Comparison of ENCODE assay signal across 1 cellular context in the genomic region with DNA sequence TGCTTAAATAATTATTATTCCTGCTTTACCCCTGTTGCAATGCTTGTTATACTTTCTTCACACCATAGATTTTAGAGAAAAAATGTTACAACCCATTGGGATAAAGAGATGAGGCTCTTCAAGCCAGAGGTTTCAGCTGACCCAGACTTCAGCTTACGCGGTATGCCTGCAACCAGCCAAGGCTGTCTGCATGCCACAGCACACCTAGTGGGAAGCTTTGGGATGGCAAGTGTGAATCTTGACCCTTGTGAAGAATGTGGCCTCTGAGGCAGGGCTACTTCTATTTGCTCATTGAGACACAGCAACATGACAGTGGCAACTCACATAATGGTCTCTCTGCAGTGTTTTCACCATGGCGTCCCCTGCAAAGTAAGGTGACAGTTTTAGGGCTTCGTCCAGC.
TF ChIP-seq lines count a peak whose summit lies in the region.

No MANE protein-coding gene starts in this region.

TF ChIP-seq in A549, 52 proteins besides CTCF, POLR2A, EP300 and RAD21:
- TF ChIP-seq USF2 (IDR thresholded peaks at IDR 0.05) (no peak), EHF (CRISPR knock-in tag; IDR thresholded peaks at IDR 0.05) (no peak), HDAC2 (IDR thresholded peaks at IDR 0.05) (no peak), MYC (IDR thresholded peaks at IDR 0.05; ENCODE audit: borderline replicate concordance, low read length) (no peak), GATA3 (IDR thresholded peaks at IDR 0.05; ENCODE audit: borderline replicate concordance) (no peak), PHF8 (IDR thresholded peaks at IDR 0.05; ENCODE audit: borderline replicate concordance, low read depth) (no peak), RCOR1 (IDR thresholded peaks at IDR 0.05; ENCODE audit: low read depth, low read length) (no peak), CBX2 (IDR thresholded peaks at IDR 0.05; ENCODE audit: borderline replicate concordance, low read depth) (no peak), NFE2L2 (conservative IDR thresholded peaks at IDR 0.05; ENCODE audit: low read length) (no peak)
- TF ChIP-seq, protein P1, sequence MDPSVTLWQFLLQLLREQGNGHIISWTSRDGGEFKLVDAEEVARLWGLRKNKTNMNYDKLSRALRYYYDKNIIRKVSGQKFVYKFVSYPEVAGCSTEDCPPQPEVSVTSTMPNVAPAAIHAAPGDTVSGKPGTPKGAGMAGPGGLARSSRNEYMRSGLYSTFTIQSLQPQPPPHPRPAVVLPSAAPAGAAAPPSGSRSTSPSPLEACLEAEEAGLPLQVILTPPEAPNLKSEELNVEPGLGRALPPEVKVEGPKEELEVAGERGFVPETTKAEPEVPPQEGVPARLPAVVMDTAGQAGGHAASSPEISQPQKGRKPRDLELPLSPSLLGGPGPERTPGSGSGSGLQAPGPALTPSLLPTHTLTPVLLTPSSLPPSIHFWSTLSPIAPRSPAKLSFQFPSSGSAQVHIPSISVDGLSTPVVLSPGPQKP (IDR thresholded peaks at IDR 0.05; ENCODE audit: low read depth, low read length) = no peak
- TF ChIP-seq, protein P2, sequence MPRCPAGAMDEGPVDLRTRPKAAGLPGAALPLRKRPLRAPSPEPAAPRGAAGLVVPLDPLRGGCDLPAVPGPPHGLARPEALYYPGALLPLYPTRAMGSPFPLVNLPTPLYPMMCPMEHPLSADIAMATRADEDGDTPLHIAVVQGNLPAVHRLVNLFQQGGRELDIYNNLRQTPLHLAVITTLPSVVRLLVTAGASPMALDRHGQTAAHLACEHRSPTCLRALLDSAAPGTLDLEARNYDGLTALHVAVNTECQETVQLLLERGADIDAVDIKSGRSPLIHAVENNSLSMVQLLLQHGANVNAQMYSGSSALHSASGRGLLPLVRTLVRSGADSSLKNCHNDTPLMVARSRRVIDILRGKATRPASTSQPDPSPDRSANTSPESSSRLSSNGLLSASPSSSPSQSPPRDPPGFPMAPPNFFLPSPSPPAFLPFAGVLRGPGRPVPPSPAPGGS (IDR thresholded peaks at IDR 0.05) = no peak
- TF ChIP-seq, protein P3, sequence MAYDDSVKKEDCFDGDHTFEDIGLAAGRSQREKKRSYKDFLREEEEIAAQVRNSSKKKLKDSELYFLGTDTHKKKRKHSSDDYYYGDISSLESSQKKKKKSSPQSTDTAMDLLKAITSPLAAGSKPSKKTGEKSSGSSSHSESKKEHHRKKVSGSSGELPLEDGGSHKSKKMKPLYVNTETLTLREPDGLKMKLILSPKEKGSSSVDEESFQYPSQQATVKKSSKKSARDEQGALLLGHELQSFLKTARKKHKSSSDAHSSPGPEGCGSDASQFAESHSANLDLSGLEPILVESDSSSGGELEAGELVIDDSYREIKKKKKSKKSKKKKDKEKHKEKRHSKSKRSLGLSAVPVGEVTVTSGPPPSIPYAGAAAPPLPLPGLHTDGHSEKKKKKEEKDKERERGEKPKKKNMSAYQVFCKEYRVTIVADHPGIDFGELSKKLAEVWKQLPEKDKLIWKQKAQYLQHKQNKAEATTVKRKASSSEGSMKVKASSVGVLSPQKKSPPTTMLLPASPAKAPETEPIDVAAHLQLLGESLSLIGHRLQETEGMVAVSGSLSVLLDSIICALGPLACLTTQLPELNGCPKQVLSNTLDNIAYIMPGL (CRISPR knock-in tag; IDR thresholded peaks at IDR 0.05; ENCODE audit: borderline replicate concordance) = no peak
- TF ChIP-seq, protein P4, sequence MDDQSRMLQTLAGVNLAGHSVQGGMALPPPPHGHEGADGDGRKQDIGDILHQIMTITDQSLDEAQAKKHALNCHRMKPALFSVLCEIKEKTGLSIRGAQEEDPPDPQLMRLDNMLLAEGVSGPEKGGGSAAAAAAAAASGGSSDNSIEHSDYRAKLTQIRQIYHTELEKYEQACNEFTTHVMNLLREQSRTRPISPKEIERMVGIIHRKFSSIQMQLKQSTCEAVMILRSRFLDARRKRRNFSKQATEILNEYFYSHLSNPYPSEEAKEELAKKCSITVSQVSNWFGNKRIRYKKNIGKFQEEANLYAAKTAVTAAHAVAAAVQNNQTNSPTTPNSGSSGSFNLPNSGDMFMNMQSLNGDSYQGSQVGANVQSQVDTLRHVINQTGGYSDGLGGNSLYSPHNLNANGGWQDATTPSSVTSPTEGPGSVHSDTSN (IDR thresholded peaks at IDR 0.05) = no peak
